Comparison of ENCODE assay signal across 9 cellular contexts in genomic region chr10:43816351-43817321, GRCh38.
DNase-seq lines count a peak whose midpoint lies in the region; ATAC-seq and TF ChIP-seq lines count a peak whose summit lies in the region.
"Had no signal": no experiment of that assay in that cellular context is flagged by ENCODE, and none has a peak within 500 bp of the region (broad histone marks: within the 10 kb centered on the region; RNA-seq: fewer than 3 reads in every experiment).

No MANE protein-coding gene starts in this region.

- TF ChIP-seq CTCF in cardiac muscle cell (IDR thresholded peaks at IDR 0.05; ENCODE audit: low read depth, low read length) (no peak), dorsolateral prefrontal cortex (IDR thresholded peaks at IDR 0.05 in 54 of 56, conservative IDR thresholded peaks at IDR 0.05 in 2 of 56; ENCODE audit: low read depth in 1 of 56, partially characterized antibody in 56 of 56) (no peak)

- H3K36me3 Mint-ChIP-seq in CD4-positive, CD25-positive, alpha-beta regulatory T cell, result no peaks in the 10 kb centered on the region
- H3K36me3 Mint-ChIP-seq in activated CD8-positive, alpha-beta memory T cell treated with anti-CD3 and anti-CD28 coated beads, Interleukin-2, amount 10 ng/mL, durations not matched to agents 7 days and 5 days, result peaks cover 3% of the 10 kb centered on the region

- peak overlapping the region; percentile 50 for H3K4me3 ChIP-seq in CD4-positive, CD25-positive, alpha-beta regulatory T cell (ENCODE audit: low read depth, low read length)
- H3K4me3 ChIP-seq in cardiac muscle cell (no peak overlapping the region), dorsolateral prefrontal cortex (no peak overlapping the region)
- H3K4me3 ChIP-seq: lower lobe of right lung had no signal

- CTCF ChIA-PET in activated CD8-positive, alpha-beta memory T cell treated with anti-CD3 and anti-CD28 coated beads, Interleukin-2, amount 10 ng/mL, durations not matched to agents 7 days and 5 days (lab: Charles Lee), result interaction anchor here (1.6 kb wide), 1 partner anchor 127 kb away, joined by 5 read pairs; no protein-coding TSS in a partner anchor

- DNase-seq in CD4-positive, CD25-positive, alpha-beta regulatory T cell, result peak; percentile 16 to 82 (median 50)
- DNase-seq in HS-5 (ENCODE audit: low read depth) (peak; percentile 74), cardiac muscle cell (ENCODE audit: low read depth in 1 of 2, low spot score in 1 of 2) (peak; percentile 49 to 98), NCI-H128 (lab: John Stamatoyannopoulos, UW; ENCODE audit: unreplicated experiment) (no peak), dorsolateral prefrontal cortex (no peak)
- DNase-seq in activated CD8-positive, alpha-beta memory T cell treated with anti-CD3 and anti-CD28 coated beads, Interleukin-2, amount 10 ng/mL, durations not matched to agents 7 days and 5 days, result peak; percentile 94
- DNase-seq in stimulated activated CD8-positive, alpha-beta memory T cell treated with anti-CD3 and anti-CD28 coated beads, Interleukin-12 subunit alpha, Interleukin-12 subunit beta, amount 100 ng/mL, for 1 hour (ENCODE audit: low read depth), result peak; percentile 62
- DNase-seq: lower lobe of right lung had no signal

- peak; percentile 93 to 95 for ATAC-seq in CD4-positive, CD25-positive, alpha-beta regulatory T cell (ENCODE audit: low read depth in 2 of 2)
- peak; percentile 89 for ATAC-seq in GM21360 (IDR thresholded peaks at IDR 0.05; ENCODE audit: unreplicated experiment)
- ATAC-seq in activated CD8-positive, alpha-beta memory T cell treated with anti-CD3 and anti-CD28 coated beads, Interleukin-2, amount 10 ng/mL, durations not matched to agents 7 days and 5 days, result peak; percentile 96

- H3K27ac Mint-ChIP-seq in CD4-positive, CD25-positive, alpha-beta regulatory T cell, result peak overlapping the region; percentile 0 to 85 (median 24)
- peak overlapping the region; percentile 58 for H3K27ac Mint-ChIP-seq in activated CD8-positive, alpha-beta memory T cell treated with anti-CD3 and anti-CD28 coated beads, Interleukin-2, amount 10 ng/mL, durations not matched to agents 7 days and 5 days

- H3K27me3 ChIP-seq in CD4-positive, CD25-positive, alpha-beta regulatory T cell (ENCODE audit: control insufficient read depth, insufficient read depth, low read length), result no peaks in the 10 kb centered on the region
- H3K27me3 ChIP-seq in cardiac muscle cell (no peaks in the 10 kb centered on the region), dorsolateral prefrontal cortex (peaks cover 0 to 9% (median 0%) of the 10 kb centered on the region in 45 donors)

- peaks cover 8% of the 10 kb centered on the region for H3K27me3 Mint-ChIP-seq in CD4-positive, CD25-positive, alpha-beta regulatory T cell
- H3K27me3 Mint-ChIP-seq in activated CD8-positive, alpha-beta memory T cell treated with anti-CD3 and anti-CD28 coated beads, Interleukin-2, amount 10 ng/mL, durations not matched to agents 7 days and 5 days, result peaks cover 45% of the 10 kb centered on the region

- no peak overlapping the region for H3K27ac ChIP-seq in CD4-positive, CD25-positive, alpha-beta regulatory T cell (ENCODE audit: insufficient read depth, low read length, poor library complexity, severe bottlenecking)
- H3K27ac ChIP-seq in cardiac muscle cell (peak overlapping the region; percentile 79), dorsolateral prefrontal cortex (no peak overlapping the region)
- H3K27ac ChIP-seq: lower lobe of right lung had no signal

- peak overlapping the region; percentile 4 to 66 (median 30) for H3K4me3 Mint-ChIP-seq in CD4-positive, CD25-positive, alpha-beta regulatory T cell
- H3K4me3 Mint-ChIP-seq in activated CD8-positive, alpha-beta memory T cell treated with anti-CD3 and anti-CD28 coated beads, Interleukin-2, amount 10 ng/mL, durations not matched to agents 7 days and 5 days, result peak overlapping the region; percentile 23

- peaks cover 0 to 2% (median 0%) of the 10 kb centered on the region in 7 donors for H3K9me3 Mint-ChIP-seq in CD4-positive, CD25-positive, alpha-beta regulatory T cell
- H3K9me3 Mint-ChIP-seq in activated CD8-positive, alpha-beta memory T cell treated with anti-CD3 and anti-CD28 coated beads, Interleukin-2, amount 10 ng/mL, durations not matched to agents 7 days and 5 days (ENCODE audit: low read depth), result no peaks in the 10 kb centered on the region

- no peaks in the 10 kb centered on the region for H3K36me3 ChIP-seq in CD4-positive, CD25-positive, alpha-beta regulatory T cell (ENCODE audit: control insufficient read depth, insufficient read depth, low read length)
- H3K36me3 ChIP-seq in cardiac muscle cell, result no peaks in the 10 kb centered on the region
- H3K36me3 ChIP-seq: lower lobe of right lung had no signal

- H3K4me1 ChIP-seq in CD4-positive, CD25-positive, alpha-beta regulatory T cell (ENCODE audit: control insufficient read depth, insufficient read depth, low read length, poor library complexity, severe bottlenecking), result peaks cover 20% of the 10 kb centered on the region
- peaks cover 10% of the 10 kb centered on the region for H3K4me1 ChIP-seq in cardiac muscle cell (ENCODE audit: low read depth)

- H3K4me1 Mint-ChIP-seq in CD4-positive, CD25-positive, alpha-beta regulatory T cell, result peaks cover 8 to 28% (median 17%) of the 10 kb centered on the region in 4 donors
- peaks cover 32% of the 10 kb centered on the region for H3K4me1 Mint-ChIP-seq in activated CD8-positive, alpha-beta memory T cell treated with anti-CD3 and anti-CD28 coated beads, Interleukin-2, amount 10 ng/mL, durations not matched to agents 7 days and 5 days

- H3K9me3 ChIP-seq in CD4-positive, CD25-positive, alpha-beta regulatory T cell (ENCODE audit: control insufficient read depth in 2 of 2, low read length in 2 of 2), result no peaks in the 10 kb centered on the region
- H3K9me3 ChIP-seq in cardiac muscle cell (ENCODE audit: low read depth), result no peaks in the 10 kb centered on the region
- H3K9me3 ChIP-seq: lower lobe of right lung had no signal

- intact Hi-C loops in dorsolateral prefrontal cortex (cut with DNase I), result no loop called here

Comparison
In these comparisons a context has a peak if more than half of its experiments do, and no peak if none do; other contexts are left out.
1. DNase-seq: peak in CD4-positive, CD25-positive, alpha-beta regulatory T cell (3 of 3), HS-5 (single experiment), activated CD8-positive, alpha-beta memory T cell treated with anti-CD3 and anti-CD28 coated beads, Interleukin-2, amount 10 ng/mL, durations not matched to agents 7 days and 5 days (single experiment), cardiac muscle cell (2 of 2) and stimulated activated CD8-positive, alpha-beta memory T cell treated with anti-CD3 and anti-CD28 coated beads, Interleukin-12 subunit alpha, Interleukin-12 subunit beta, amount 100 ng/mL, for 1 hour (single experiment); none in NCI-H128 (single experiment) and dorsolateral prefrontal cortex (0 of 10).
2. Peak in every context shown above with its lines, with median percentiles within 50 percentile points of each other: ATAC-seq.